Comparison of ENCODE assay signal across 1 cellular context in genomic region chr1:246587606-246588005, GRCh38.
TF ChIP-seq lines count a peak whose summit lies in the region.

No MANE protein-coding gene starts in this region.

TF ChIP-seq in SK-N-SH treated with all-trans-retinoic acid at 6 μM for 48 hours, 23 proteins besides CTCF, POLR2A, EP300 and RAD21 (continued from another document):
- TF ChIP-seq ARNTL (CRISPR knock-in tag; IDR thresholded peaks at IDR 0.05; ENCODE audit: borderline replicate concordance, low read depth) (no peak), SNAI2 (CRISPR knock-in tag; IDR thresholded peaks at IDR 0.05) (no peak), BACH2 (CRISPR knock-in tag; IDR thresholded peaks at IDR 0.05; ENCODE audit: borderline replicate concordance) (no peak), PATZ1 (CRISPR knock-in tag; IDR thresholded peaks at IDR 0.05; ENCODE audit: borderline replicate concordance) (no peak), ZNF8 (CRISPR knock-in tag; IDR thresholded peaks at IDR 0.05) (no peak), ZNF565 (CRISPR knock-in tag; conservative IDR thresholded peaks at IDR 0.05; ENCODE audit: low read depth) (no peak)
